In genomic region chr1:241219449-241219848, GRCh38 we compare ENCODE assay signal across 11 cellular contexts.
"Had no signal": no experiment of that assay in that cellular context is flagged by ENCODE, and none has a peak within 500 bp of the region (broad histone marks: within the 10 kb centered on the region; RNA-seq: fewer than 3 reads in every experiment).

No MANE protein-coding gene starts in this region.

- H3K4me1 ChIP-seq: lower lobe of right lung, parathyroid adenoma, sigmoid colon had no signal

- H3K79me2 ChIP-seq: parathyroid adenoma had no signal

- H3K9ac ChIP-seq: parathyroid adenoma had no signal

- ATAC-seq: left cardiac atrium; lower lobe of right lung; natural killer cell treated with Interleukin-12 subunit alpha and Interleukin-12 subunit beta and Interleukin-15 and Interleukin-18, amount 100 ng/mL, for 72 hours; stimulated activated naive B cell treated with anti-CD40 and anti-IgM and Interleukin-4, amounts not matched to agents 10 μg/mL and 1 μg/mL and 100 μg/mL, for 72 hours had no signal

- DNase-seq: activated B cell treated with CpG ODN at 0.5 μM for 24 hours; activated CD4-positive, alpha-beta memory T cell treated with anti-CD3 and anti-CD28 coated beads for 36 hours; activated CD4-positive, alpha-beta T cell treated with anti-CD3 and anti-CD28 coated beads for 4 hours; activated T-cell treated with anti-CD3 and anti-CD28 coated beads for 4 hours; hippocampal formation; left cardiac atrium; lower lobe of right lung; sigmoid colon; stimulated activated naive B cell treated with anti-CD40 and anti-IgM and Interleukin-4, amounts not matched to agents 10 μg/mL and 1 μg/mL and 100 μg/mL, for 72 hours had no signal

- H2AFZ ChIP-seq: parathyroid adenoma had no signal

- H3K36me3 ChIP-seq: lower lobe of right lung, sigmoid colon had no signal

- H3K27me3 ChIP-seq: sigmoid colon had no signal

- H3K4me3 ChIP-seq: lower lobe of right lung, sigmoid colon had no signal

- H3K27ac ChIP-seq: lower lobe of right lung, parathyroid adenoma, sigmoid colon had no signal
